ENCODE assay signal across 3 cellular contexts in the genomic region with DNA sequence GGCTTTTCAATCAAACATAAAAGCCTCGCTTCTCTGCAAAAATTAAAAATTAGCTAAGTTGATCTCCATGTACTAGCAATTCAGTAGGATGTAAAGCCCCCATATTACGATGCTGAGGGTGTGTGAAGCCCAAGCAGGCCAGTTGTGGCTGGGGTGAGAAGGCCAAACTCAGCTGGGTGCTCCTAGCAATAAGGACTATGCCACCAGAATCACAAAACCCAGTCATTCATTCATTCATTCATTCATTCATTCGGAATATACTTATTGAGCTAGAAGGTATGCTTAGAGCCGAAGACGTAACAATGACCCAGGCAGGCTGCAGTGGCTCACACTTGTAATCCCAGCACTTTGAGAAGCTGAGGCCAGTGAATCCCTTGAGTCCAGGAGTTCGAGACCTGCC.
A peak's percentile ranks its signal among the peaks of the same experiment; 100 is the strongest.
TF ChIP-seq lines count a peak whose summit lies in the region.

No MANE protein-coding gene starts in this region.

TF ChIP-seq in A549, 52 proteins besides CTCF, POLR2A, EP300 and RAD21:
- no peak for TF ChIP-seq SMC3 (IDR thresholded peaks at IDR 0.05)
- TF ChIP-seq KDM5A (IDR thresholded peaks at IDR 0.05), result no peak
- no peak for TF ChIP-seq CHD2 (IDR thresholded peaks at IDR 0.05; ENCODE audit: low read length, partially characterized antibody)
- TF ChIP-seq RARB (CRISPR knock-in tag; IDR thresholded peaks at IDR 0.05), result no peak
- no peak for TF ChIP-seq JUN (IDR thresholded peaks at IDR 0.05)
- TF ChIP-seq ZSCAN20 (CRISPR knock-in tag; IDR thresholded peaks at IDR 0.05), result no peak
- no peak for TF ChIP-seq CHD4 (IDR thresholded peaks at IDR 0.05; ENCODE audit: borderline replicate concordance)
- no peak for TF ChIP-seq REST (IDR thresholded peaks at IDR 0.05)
- TF ChIP-seq SREBF2 (IDR thresholded peaks at IDR 0.05), result no peak
- TF ChIP-seq HES2 (IDR thresholded peaks at IDR 0.05), result no peak
- no peak for TF ChIP-seq RCOR1 (IDR thresholded peaks at IDR 0.05; ENCODE audit: low read depth, low read length)
- TF ChIP-seq HDAC2 (IDR thresholded peaks at IDR 0.05), result no peak
- TF ChIP-seq NPAS2 (CRISPR knock-in tag; IDR thresholded peaks at IDR 0.05; ENCODE audit: borderline replicate concordance), result no peak
- no peak for TF ChIP-seq GATA3 (IDR thresholded peaks at IDR 0.05; ENCODE audit: borderline replicate concordance)

TF ChIP-seq in HEK293, 187 proteins besides CTCF, POLR2A, EP300 and RAD21:
- TF ChIP-seq ZNF398 (tag by site-specific recombination; IDR thresholded peaks at IDR 0.05), result no peak
- TF ChIP-seq ZNF24 (tag by site-specific recombination; IDR thresholded peaks at IDR 0.05), result 0 out of 2 replicates have a peak, but pooled peaks have one; percentile 32
- no peak for TF ChIP-seq ZNF239 (tag by site-specific recombination; IDR thresholded peaks at IDR 0.05)
- no peak for TF ChIP-seq ZNF221 (tag by site-specific recombination; IDR thresholded peaks at IDR 0.05; ENCODE audit: borderline replicate concordance)
- TF ChIP-seq MZF1 (tag by site-specific recombination; IDR thresholded peaks at IDR 0.05; ENCODE audit: borderline replicate concordance), result no peak
- TF ChIP-seq ZFP37 (tag by site-specific recombination; IDR thresholded peaks at IDR 0.05), result no peak

TF ChIP-seq in K562, 482 proteins besides CTCF, POLR2A, EP300 and RAD21:
- TF ChIP-seq ZNF24 (IDR thresholded peaks at IDR 0.05), result peak; percentile 87
- TF ChIP-seq NBN (IDR thresholded peaks at IDR 0.05; ENCODE audit: low read depth), result no peak
